Comparison of ENCODE assay signal across 7 cellular contexts in the genomic region with DNA sequence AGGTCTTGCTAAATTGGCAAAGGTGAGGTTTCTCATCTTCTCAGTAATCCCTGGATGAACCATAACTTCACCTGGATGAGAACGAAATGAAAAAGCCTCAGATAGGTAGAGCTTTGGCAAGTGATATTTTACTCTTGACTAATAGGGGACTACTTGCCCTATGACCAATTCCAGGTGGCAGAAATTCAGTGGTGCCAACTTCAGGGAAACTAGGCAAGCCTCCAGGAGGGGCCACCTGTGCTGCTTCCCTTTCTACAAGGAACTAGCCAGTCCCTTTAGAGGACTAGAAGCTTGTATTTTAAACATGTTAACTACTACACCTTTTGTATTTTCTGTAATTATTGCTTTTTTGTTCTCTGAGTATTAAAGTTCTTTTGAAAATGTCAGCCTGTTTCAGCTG.
"Had no signal": no experiment of that assay in that cellular context is flagged by ENCODE, and none has a peak within 500 bp of the region (broad histone marks: within the 10 kb centered on the region; RNA-seq: fewer than 3 reads in every experiment).

No MANE protein-coding gene starts in this region.

- ATAC-seq: GM12878 had no signal

- FAIRE-seq: GM12878, GM12891, GM12892, GM18507, GM19239 had no signal

- H3K4me3 ChIP-seq: GM12878 had no signal

- DNase-seq: GDM1, GF-D8 had no signal
